ENCODE assay signal across 10 cellular contexts in genomic region chr3:71360694-71361093, GRCh38.
DNase-seq lines count a peak whose midpoint lies in the region; ATAC-seq and TF ChIP-seq lines count a peak whose summit lies in the region.
"Had no signal": no experiment of that assay in that cellular context is flagged by ENCODE, and none has a peak within 500 bp of the region (broad histone marks: within the 10 kb centered on the region; RNA-seq: fewer than 3 reads in every experiment).

No MANE protein-coding gene starts in this region.

- H3K4me3 Mint-ChIP-seq in CD8-positive, alpha-beta memory T cell, result peak overlapping the region in 5 of 7 donors; percentile 8 to 66 (median 51)
- no peak overlapping the region for H3K4me3 Mint-ChIP-seq in activated T-helper 1 cell treated with anti-CD3 and anti-CD28 coated beads, Interleukin-12 subunit alpha, Interleukin-12 subunit beta, Interleukin-2, Interleukin-4 antibody, amounts not matched to agents 30 ng/mL and 10 ng/mL and 1 ng/mL, durations not matched to agents 14 hours and 24 hours and 36 hours

- H3K27ac ChIP-seq in CD8-positive, alpha-beta memory T cell (ENCODE audit: low read depth, low read length), result no peak overlapping the region
- H3K27ac ChIP-seq in suprapubic skin, result no peak overlapping the region
- H3K27ac ChIP-seq: heart right ventricle had no signal

- peak overlapping the region; percentile 32 to 79 (median 62) for H3K27ac Mint-ChIP-seq in CD8-positive, alpha-beta memory T cell
- H3K27ac Mint-ChIP-seq in activated T-helper 1 cell treated with anti-CD3 and anti-CD28 coated beads, Interleukin-12 subunit alpha, Interleukin-12 subunit beta, Interleukin-2, Interleukin-4 antibody, amounts not matched to agents 30 ng/mL and 10 ng/mL and 1 ng/mL, durations not matched to agents 14 hours and 24 hours and 36 hours, result peak overlapping the region; percentile 80

- WGBS in suprapubic skin, result 95% methylated on average over 4 of the region's 4 CpGs

- H3K4me1 ChIP-seq in CD8-positive, alpha-beta memory T cell (ENCODE audit: insufficient read depth, low read length), result peaks cover 62% of the 10 kb centered on the region
- peaks cover 5% of the 10 kb centered on the region for H3K4me1 ChIP-seq in suprapubic skin

- peak; percentile 80 for ATAC-seq in GM19397 (IDR thresholded peaks at IDR 0.05; ENCODE audit: unreplicated experiment)
- ATAC-seq in HG03064 (IDR thresholded peaks at IDR 0.05; ENCODE audit: low read depth, unreplicated experiment), result peak; percentile 81
- ATAC-seq: heart right ventricle, Panc1 had no signal

- TF ChIP-seq EP300 in suprapubic skin (IDR thresholded peaks at IDR 0.05), result no peak

- POLR2A ChIA-PET in CD8-positive, alpha-beta memory T cell (lab: Charles Lee), result no interaction called here

- peak overlapping the region; percentile 2 for H3K4me3 ChIP-seq in CD8-positive, alpha-beta memory T cell (ENCODE audit: low read length)
- H3K4me3 ChIP-seq in suprapubic skin, result no peak overlapping the region
- H3K4me3 ChIP-seq: heart right ventricle had no signal

- TF ChIP-seq POLR2A in erythroblast (IDR thresholded peaks at IDR 0.05; ENCODE audit: low read length), result no peak
- TF ChIP-seq POLR2A in suprapubic skin (IDR thresholded peaks at IDR 0.05), result no peak

- no peaks in the 10 kb centered on the region for H3K9me3 Mint-ChIP-seq in CD8-positive, alpha-beta memory T cell
- H3K9me3 Mint-ChIP-seq in activated T-helper 1 cell treated with anti-CD3 and anti-CD28 coated beads, Interleukin-12 subunit alpha, Interleukin-12 subunit beta, Interleukin-2, Interleukin-4 antibody, amounts not matched to agents 30 ng/mL and 10 ng/mL and 1 ng/mL, durations not matched to agents 14 hours and 24 hours and 36 hours, result no peaks in the 10 kb centered on the region

- intact Hi-C loops in activated T-helper 1 cell treated with anti-CD3 and anti-CD28 coated beads, Interleukin-12 subunit alpha, Interleukin-12 subunit beta, Interleukin-2, Interleukin-4 antibody, amounts not matched to agents 30 ng/mL and 10 ng/mL and 1 ng/mL, durations not matched to agents 14 hours and 24 hours and 36 hours (cut with micrococcal nuclease), result loop anchor here (1.0 to 5.0 kb wide), 9 partner anchors 20 to 349 kb away; no protein-coding TSS in a partner anchor

- DNase-seq in CD8-positive, alpha-beta memory T cell, result peak in 2 of 5 donors; percentile 7 to 50
- no peak for DNase-seq in activated T-helper 1 cell treated with anti-CD3 and anti-CD28 coated beads, Interleukin-12 subunit alpha, Interleukin-12 subunit beta, Interleukin-2, Interleukin-4 antibody, amounts not matched to agents 30 ng/mL and 10 ng/mL and 1 ng/mL, durations not matched to agents 14 hours and 24 hours and 36 hours (ENCODE audit: low spot score)
- DNase-seq in NCI-H82 (lab: John Stamatoyannopoulos, UW) (no peak), erythroblast (lab: John Stamatoyannopoulos, UW) (no peak), NCI-H146 (lab: John Stamatoyannopoulos, UW) (no peak), suprapubic skin (ENCODE audit: low spot score in 2 of 2) (no peak)
- DNase-seq: heart right ventricle had no signal

- H3K36me3 Mint-ChIP-seq in CD8-positive, alpha-beta memory T cell, result peaks cover 0 to 29% (median 15%) of the 10 kb centered on the region in 3 donors
- no peaks in the 10 kb centered on the region for H3K36me3 Mint-ChIP-seq in activated T-helper 1 cell treated with anti-CD3 and anti-CD28 coated beads, Interleukin-12 subunit alpha, Interleukin-12 subunit beta, Interleukin-2, Interleukin-4 antibody, amounts not matched to agents 30 ng/mL and 10 ng/mL and 1 ng/mL, durations not matched to agents 14 hours and 24 hours and 36 hours (ENCODE audit: low read depth)

- no peak for TF ChIP-seq CTCF in suprapubic skin (IDR thresholded peaks at IDR 0.05)

- CTCF ChIA-PET in CD8-positive, alpha-beta memory T cell (lab: Charles Lee), result no interaction called here

- no peaks in the 10 kb centered on the region for H3K9me3 ChIP-seq in CD8-positive, alpha-beta memory T cell (ENCODE audit: low read length)
- no peaks in the 10 kb centered on the region for H3K9me3 ChIP-seq in suprapubic skin
- H3K9me3 ChIP-seq: heart right ventricle had no signal

- no peaks in the 10 kb centered on the region for H3K27me3 ChIP-seq in CD8-positive, alpha-beta memory T cell (ENCODE audit: insufficient read depth, low read length, poor library complexity, severe bottlenecking)
- H3K27me3 ChIP-seq in suprapubic skin, result no peaks in the 10 kb centered on the region
- H3K27me3 ChIP-seq: heart right ventricle had no signal

- H3K4me1 Mint-ChIP-seq in CD8-positive, alpha-beta memory T cell, result peaks cover 26 to 86% (median 69%) of the 10 kb centered on the region in 3 donors
- peaks cover 19% of the 10 kb centered on the region for H3K4me1 Mint-ChIP-seq in activated T-helper 1 cell treated with anti-CD3 and anti-CD28 coated beads, Interleukin-12 subunit alpha, Interleukin-12 subunit beta, Interleukin-2, Interleukin-4 antibody, amounts not matched to agents 30 ng/mL and 10 ng/mL and 1 ng/mL, durations not matched to agents 14 hours and 24 hours and 36 hours (ENCODE audit: low read depth)

- no peaks in the 10 kb centered on the region for H3K36me3 ChIP-seq in CD8-positive, alpha-beta memory T cell (ENCODE audit: insufficient read depth, low read length)
- H3K36me3 ChIP-seq in suprapubic skin, result no peaks in the 10 kb centered on the region

- no peaks in the 10 kb centered on the region for H3K27me3 Mint-ChIP-seq in CD8-positive, alpha-beta memory T cell
- peaks cover 25% of the 10 kb centered on the region for H3K27me3 Mint-ChIP-seq in activated T-helper 1 cell treated with anti-CD3 and anti-CD28 coated beads, Interleukin-12 subunit alpha, Interleukin-12 subunit beta, Interleukin-2, Interleukin-4 antibody, amounts not matched to agents 30 ng/mL and 10 ng/mL and 1 ng/mL, durations not matched to agents 14 hours and 24 hours and 36 hours (ENCODE audit: insufficient read depth)
